Comparison of ENCODE assay signal across 8 cellular contexts in the genomic region with DNA sequence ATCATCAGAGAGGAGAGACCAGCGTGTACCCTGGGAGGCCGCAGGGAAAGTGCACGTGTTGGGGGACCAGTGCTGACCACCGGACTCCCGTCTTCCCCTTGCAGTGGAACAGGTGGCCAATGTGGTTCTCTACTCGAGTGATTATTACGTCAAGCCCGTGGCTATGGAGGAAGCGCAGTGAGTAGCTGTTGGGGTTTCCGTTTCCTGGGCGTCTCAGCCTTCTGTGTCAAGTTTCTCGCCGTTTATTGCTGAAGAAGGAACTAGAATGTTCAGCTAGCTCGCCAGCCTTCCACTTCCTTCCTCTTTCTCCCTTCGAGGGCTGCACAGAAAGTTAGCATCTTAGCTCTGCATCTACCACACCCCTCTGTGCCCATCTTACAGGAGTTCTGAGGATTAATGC. TPM values are rescaled to one million over a fixed set of nuclear protein-coding genes. Genes with fewer than 3 reads are reported as not detected.
DNase-seq lines count a peak whose midpoint lies in the region; ATAC-seq lines count a peak whose summit lies in the region.

No MANE protein-coding gene starts in this region.

- H3K27me3 ChIP-seq in esophagus (ENCODE audit: control insufficient read depth in 1 of 2, insufficient read depth in 2 of 2, low read length in 2 of 2) (no peaks in the 10 kb centered on the region), MG63 (no peaks in the 10 kb centered on the region)

- peak; percentile 81 for ATAC-seq in GM19397 (IDR thresholded peaks at IDR 0.05; ENCODE audit: unreplicated experiment)
- peak; percentile 41 for ATAC-seq in HG03457 (IDR thresholded peaks at IDR 0.05; ENCODE audit: unreplicated experiment)

- DNase-seq in activated CD4-positive, alpha-beta T cell treated with anti-CD3 and anti-CD28 coated beads for 4 hours = peak; percentile 69 to 70
- DNase-seq in stimulated activated CD4-positive, alpha-beta T cell treated with anti-CD3 and anti-CD28 coated beads, Interleukin-1b, Interleukin-23, amount 100 ng/mL, for 48 hours = peak; percentile 57
- DNase-seq in NCI-H82 (lab: John Stamatoyannopoulos, UW) (no peak), hepatic stellate cell (ENCODE audit: low spot score) (no peak), MG63 (no peak)

- no peaks in the 10 kb centered on the region for H3K36me3 ChIP-seq in esophagus (ENCODE audit: control insufficient read depth in 2 of 2, insufficient read depth in 2 of 2, low read length in 1 of 2)
- no peaks in the 10 kb centered on the region for H3K36me3 ChIP-seq in MG63

- H3K27ac ChIP-seq in esophagus (ENCODE audit: low read depth in 2 of 2, low read length in 1 of 2) = peak overlapping the region; percentile 20 to 65

- H3K4me1 ChIP-seq in esophagus (ENCODE audit: control insufficient read depth in 2 of 2, insufficient read depth in 2 of 2, low read length in 1 of 2) = no peaks in the 10 kb centered on the region

- 76 to 78% methylated on average over 15 of the region's 15 CpGs for WGBS in esophagus, 2 donors

- no peaks in the 10 kb centered on the region for H3K9me3 ChIP-seq in esophagus (ENCODE audit: control insufficient read depth in 2 of 2, insufficient read depth in 1 of 2, low read depth in 1 of 2, low read length in 1 of 2)
- H3K9me3 ChIP-seq in MG63 = no peaks in the 10 kb centered on the region

- H3K4me3 ChIP-seq in esophagus (ENCODE audit: low read depth in 1 of 2, low read length in 2 of 2) (no peak overlapping the region), MG63 (no peak overlapping the region)

RNA-seq across cellular contexts. Expression of a gene that starts 22.8 kb away (rescaled TPM):
- polyA plus RNA-seq in esophagus = 10 to 100 TPM in 1 of 2 donors, 1 to 10 TPM in 1; 3.3 to 15.4 TPM
- total RNA-seq in MG63 (2014; rRNA removed; shearing (Covaris generic); ENCODE audit: low replicate concordance) = 8.8 and 8.9 TPM in 2 replicates

RNA-seq across cellular contexts. Expression of a gene that starts 23.9 kb away (rescaled TPM):
- not detected for polyA plus RNA-seq in esophagus
- total RNA-seq in MG63 (2014; rRNA removed; shearing (Covaris generic); ENCODE audit: low replicate concordance) = not detected in 2 replicates

Comparison
In these comparisons a context has a peak if more than half of its experiments do, and no peak if none do; other contexts are left out.
1. DNase-seq: peak in activated CD4-positive, alpha-beta T cell treated with anti-CD3 and anti-CD28 coated beads for 4 hours (2 of 2) and stimulated activated CD4-positive, alpha-beta T cell treated with anti-CD3 and anti-CD28 coated beads, Interleukin-1b, Interleukin-23, amount 100 ng/mL, for 48 hours (single experiment); none in NCI-H82 (single experiment), hepatic stellate cell (single experiment) and MG63 (single experiment).